ENCODE assay signal across 1 cellular context in the genomic region with DNA sequence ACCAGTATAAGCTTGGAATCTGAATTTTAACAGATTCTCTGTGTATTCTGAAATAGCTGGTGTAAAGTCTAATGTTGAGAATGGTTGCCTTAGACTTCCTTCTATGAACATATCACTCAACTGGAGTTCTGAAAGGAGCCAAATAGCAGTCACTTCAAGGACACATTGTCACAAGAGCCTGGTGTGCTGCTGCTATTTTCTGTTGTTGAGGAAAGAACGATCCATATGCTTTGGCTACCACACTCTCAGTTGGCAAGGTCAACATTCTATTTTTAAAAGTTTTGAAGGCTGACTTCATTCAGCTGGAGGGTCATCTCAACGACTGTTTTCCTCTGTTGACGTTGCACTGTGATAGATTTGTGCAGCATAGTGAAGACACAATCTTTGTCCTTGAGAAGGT.
TF ChIP-seq lines count a peak whose summit lies in the region.

No MANE protein-coding gene starts in this region.

TF ChIP-seq in GM23338, 12 proteins besides CTCF, POLR2A, EP300 and RAD21:
- TF ChIP-seq ZNF462 (CRISPR knock-in tag; IDR thresholded peaks at IDR 0.05) (no peak), JUNB (IDR thresholded peaks at IDR 0.05; ENCODE audit: unreplicated experiment) (no peak), NANOG (IDR thresholded peaks at IDR 0.05; ENCODE audit: borderline replicate concordance) (no peak)
